Comparison of ENCODE assay signal across 11 cellular contexts in the genomic region with DNA sequence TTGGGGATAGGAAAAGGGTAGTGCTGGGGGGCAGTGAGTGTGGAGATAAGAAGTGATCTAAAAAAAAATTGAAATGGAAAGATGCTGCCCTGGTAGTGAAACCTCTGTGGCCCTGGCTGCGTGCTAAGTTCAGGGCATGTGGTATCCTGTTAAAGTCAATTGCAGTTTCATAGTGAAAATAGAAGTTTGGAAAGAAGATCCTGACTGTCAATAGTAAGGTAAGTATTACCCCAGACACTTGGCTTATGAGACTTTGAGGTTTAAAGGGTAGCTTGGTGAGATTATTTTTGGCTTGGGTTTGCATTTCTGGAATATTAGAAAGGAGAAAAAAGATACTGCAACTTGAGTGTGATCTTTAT. TPM values are rescaled to one million over a fixed set of nuclear protein-coding genes. Genes with fewer than 3 reads are reported as not detected.
DNase-seq lines count a peak whose midpoint lies in the region; FAIRE-seq and TF ChIP-seq lines count a peak whose summit lies in the region.
"Had no signal": no experiment of that assay in that cellular context is flagged by ENCODE, and none has a peak within 500 bp of the region (broad histone marks: within the 10 kb centered on the region; RNA-seq: fewer than 3 reads in every experiment).

No MANE protein-coding gene starts in this region.

- H3K79me2 ChIP-seq in keratinocyte (ENCODE audit: control insufficient read depth, insufficient read depth, low read length) = peaks cover 97% of the 10 kb centered on the region

- H3K9me1 ChIP-seq in keratinocyte (ENCODE audit: control insufficient read depth, extremely low read depth, insufficient read depth, low read length) = no peaks in the 10 kb centered on the region

- WGBS in thyroid gland, 2 donors = 63 to 65% methylated on average over 1 of the region's 1 CpG

- peaks cover 36% of the 10 kb centered on the region for H3K36me3 Mint-ChIP-seq in T-helper 2 cell treated with Interferon-gamma antibody and Interleukin-4, amounts not matched to agents 5 μg/mL and 100 μg/mL, for 36 hours (ENCODE audit: low read depth)

- peak overlapping the region; percentile 16 for H3K9ac ChIP-seq in keratinocyte (ENCODE audit: control insufficient read depth, extremely low read depth, insufficient read depth, low read length)

- no peaks in the 10 kb centered on the region for H3K9me3 Mint-ChIP-seq in T-helper 2 cell treated with Interferon-gamma antibody and Interleukin-4, amounts not matched to agents 5 μg/mL and 100 μg/mL, for 36 hours

- TF ChIP-seq CTCF in keratinocyte (optimal IDR thresholded peaks at IDR 0.05 in 1 of 3, IDR thresholded peaks at IDR 0.05 in 1 of 3, conservative IDR thresholded peaks at IDR 0.05 in 1 of 3; ENCODE audit: extremely low read depth in 1 of 3, insufficient read depth in 2 of 3, low read length in 3 of 3) (no peak), thyroid gland (IDR thresholded peaks at IDR 0.05) (no peak), GM20000 (IDR thresholded peaks at IDR 0.05; ENCODE audit: extremely low read depth, missing control alignments) (no peak)

- no peaks in the 10 kb centered on the region for H3K9me3 ChIP-seq in keratinocyte (ENCODE audit: control insufficient read depth, low read depth, low read length)
- no peaks in the 10 kb centered on the region for H3K9me3 ChIP-seq in thyroid gland

- peak; percentile 70 for DNase-seq in activated effector memory CD4-positive, alpha-beta T cell treated with anti-CD3 and anti-CD28 coated beads, Interleukin-2, amount 50 U/mL, for 16 hours
- no peak for DNase-seq in activated effector memory CD4-positive, alpha-beta T cell treated with Interleukin-2 at 50 U/mL for 16 hours
- peak; percentile 51 for DNase-seq in T-helper 2 cell treated with Interferon-gamma antibody and Interleukin-4, amounts not matched to agents 5 μg/mL and 100 μg/mL, for 36 hours (ENCODE audit: low spot score)
- DNase-seq in keratinocyte (ENCODE audit: low read depth, low spot score) (no peak), thyroid gland (no peak), GM20000 (ENCODE audit: low spot score) (no peak), midbrain (lab: John Stamatoyannopoulos, UW) (no peak), amniotic stem cell (lab: John Stamatoyannopoulos, UW) (no peak)
- DNase-seq: activated CD8-positive, alpha-beta memory T cell treated with anti-CD3 and anti-CD28 coated beads, Interleukin-2, amount 50 U/mL, for 4 hours; NCI-H1436 treated with DMSO at 0.1 percent for 48 hours had no signal

- H3K4me3 Mint-ChIP-seq in T-helper 2 cell treated with Interferon-gamma antibody and Interleukin-4, amounts not matched to agents 5 μg/mL and 100 μg/mL, for 36 hours = no peak overlapping the region

- dilution Hi-C loops in keratinocyte (cut with MboI; ENCODE audit: extremely low pct_ligation_motif_present, low sequenced_read_pairs) = no loop called here

- peak overlapping the region; percentile 82 for H3K4me2 ChIP-seq in keratinocyte (ENCODE audit: control insufficient read depth, extremely low read depth, insufficient read depth, low read depth, low read length)

- H3K4me1 ChIP-seq in keratinocyte (ENCODE audit: control insufficient read depth, extremely low read depth, insufficient read depth, low read length) = peaks cover 63% of the 10 kb centered on the region
- peaks cover 81 to 92% of the 10 kb centered on the region in 2 donors for H3K4me1 ChIP-seq in thyroid gland

- TF ChIP-seq POLR2A in thyroid gland (IDR thresholded peaks at IDR 0.05) = no peak

- H3K27me3 Mint-ChIP-seq in T-helper 2 cell treated with Interferon-gamma antibody and Interleukin-4, amounts not matched to agents 5 μg/mL and 100 μg/mL, for 36 hours (ENCODE audit: low read depth) = no peaks in the 10 kb centered on the region

- peaks cover 24% of the 10 kb centered on the region for H3K4me1 Mint-ChIP-seq in T-helper 2 cell treated with Interferon-gamma antibody and Interleukin-4, amounts not matched to agents 5 μg/mL and 100 μg/mL, for 36 hours (ENCODE audit: low read depth)

- H3K27ac ChIP-seq in keratinocyte (ENCODE audit: control insufficient read depth, insufficient read depth, low read length) (peak overlapping the region; percentile 57), thyroid gland (peak overlapping the region; percentile 16 to 43 (median 21))

- H3K4me3 ChIP-seq in keratinocyte (ENCODE audit: control insufficient read depth in 2 of 3, extremely low read depth in 1 of 3, insufficient read depth in 2 of 3, low read depth in 1 of 3, low read length in 3 of 3) (no peak overlapping the region), thyroid gland (replicated peaks in 1 of 3) (no peak overlapping the region)

- H3K27me3 ChIP-seq in keratinocyte (ENCODE audit: control insufficient read depth, extremely low read depth, insufficient read depth, low read length) (no peaks in the 10 kb centered on the region), thyroid gland (no peaks in the 10 kb centered on the region)

- no peak overlapping the region for H2AFZ ChIP-seq in keratinocyte (ENCODE audit: control insufficient read depth, low read length)

- H3K27ac Mint-ChIP-seq in T-helper 2 cell treated with Interferon-gamma antibody and Interleukin-4, amounts not matched to agents 5 μg/mL and 100 μg/mL, for 36 hours = no peak overlapping the region

- intact Hi-C loops in thyroid gland (cut with DNase I) = no loop called here

- no peak for FAIRE-seq in keratinocyte (lab: Jason Lieb, UNC)
- FAIRE-seq: islet of Langerhans had no signal

- H4K20me1 ChIP-seq in keratinocyte (ENCODE audit: control insufficient read depth, extremely low read depth, insufficient read depth, low read length) = peaks cover 16% of the 10 kb centered on the region

- H3K36me3 ChIP-seq in keratinocyte (ENCODE audit: control insufficient read depth in 2 of 2, extremely low read depth in 1 of 2, insufficient read depth in 2 of 2, low read length in 2 of 2) (no peaks in the 10 kb centered on the region), thyroid gland (no peaks in the 10 kb centered on the region)

RNA-seq across cellular contexts. Expression of gene ARID1A, which starts 6.8 kb away (rescaled TPM):
- 5.9 to 20.6 TPM (median 10.2 TPM) in 3 replicates for polyA plus RNA-seq in keratinocyte
- polyA plus RNA-seq in keratinocyte (2011; ENCODE audit: low read depth) = 12.6 TPM
- 12.5 and 15.3 TPM in 2 replicates for polyA plus RNA-seq in keratinocyte (2011; cell fraction: cytosol; rRNA removed)
- polyA plus RNA-seq in keratinocyte (2011; cell fraction: nucleus; rRNA removed) = 70.1 and 73.8 TPM in 2 replicates
- 20.3 and 29.5 TPM in 2 replicates for polyA plus RNA-seq in keratinocyte (2012; ENCODE audit: low replicate concordance)
- polyA minus RNA-seq in keratinocyte = 15.6 to 74.1 TPM (median 41.4 TPM) in 3 replicates
- polyA minus RNA-seq in keratinocyte (2011; cell fraction: cytosol; rRNA and poly(A)+ RNA removed) = 20.3 TPM
- 47.3 and 69.0 TPM in 2 replicates for polyA minus RNA-seq in keratinocyte (2011; cell fraction: nucleus; rRNA and poly(A)+ RNA removed)
- total RNA-seq in thyroid gland = 10 to 100 TPM; 44.1 to 97.3 (median 78.4) TPM

Comparison
In these comparisons a context has a peak if more than half of its experiments do, and no peak if none do; other contexts are left out.
1. DNase-seq: peak in activated effector memory CD4-positive, alpha-beta T cell treated with anti-CD3 and anti-CD28 coated beads, Interleukin-2, amount 50 U/mL, for 16 hours (single experiment) and T-helper 2 cell treated with Interferon-gamma antibody and Interleukin-4, amounts not matched to agents 5 μg/mL and 100 μg/mL, for 36 hours (single experiment); none in activated effector memory CD4-positive, alpha-beta T cell treated with Interleukin-2 at 50 U/mL for 16 hours (single experiment), keratinocyte (single experiment), thyroid gland (0 of 2), GM20000 (single experiment), midbrain (single experiment) and amniotic stem cell (single experiment).